ENCODE assay signal across 7 cellular contexts in genomic region chr11:66045177-66045639, GRCh38. TPM values are rescaled to one million over a fixed set of nuclear protein-coding genes. Genes with fewer than 3 reads are reported as not detected.
A peak's percentile ranks its signal among the peaks of the same experiment; 100 is the strongest.
DNase-seq lines count a peak whose midpoint lies in the region; ATAC-seq, FAIRE-seq and TF ChIP-seq lines count a peak whose summit lies in the region.

No MANE protein-coding gene starts in this region.

- peak overlapping the region; percentile 62 for H3K4me3 Mint-ChIP-seq in activated T-cell treated with anti-CD3 and anti-CD28 coated beads, Interleukin-2, amount 50 U/mL, for 24 hours
- H3K4me3 Mint-ChIP-seq in natural killer cell: no peak overlapping the region
- H3K4me3 Mint-ChIP-seq in stimulated activated effector memory CD8-positive, alpha-beta T cell treated with anti-CD3 and anti-CD28 coated beads, Interleukin-12 subunit alpha, Interleukin-12 subunit beta, amount 100 ng/mL, for 72 hours: peak overlapping the region; percentile 71

- peak overlapping the region; percentile 50 for H3K27ac Mint-ChIP-seq in activated T-cell treated with anti-CD3 and anti-CD28 coated beads, Interleukin-2, amount 50 U/mL, for 24 hours
- H3K27ac Mint-ChIP-seq in natural killer cell: peak overlapping the region; percentile 58 to 81
- peak overlapping the region; percentile 88 for H3K27ac Mint-ChIP-seq in stimulated activated effector memory CD8-positive, alpha-beta T cell treated with anti-CD3 and anti-CD28 coated beads, Interleukin-12 subunit alpha, Interleukin-12 subunit beta, amount 100 ng/mL, for 72 hours

- TF ChIP-seq CTCF in GM13976 (IDR thresholded peaks at IDR 0.05; ENCODE audit: borderline replicate concordance, control extremely low read depth, extremely low read depth, insufficient read depth, missing control alignments) (peak; percentile 97), esophagus muscularis mucosa (IDR thresholded peaks at IDR 0.05) (peak; percentile 76 to 97 (median 83)), natural killer cell (IDR thresholded peaks at IDR 0.05) (peak; percentile 91)

- peaks cover 15 to 45% (median 38%) of the 10 kb centered on the region in 4 donors for H3K4me1 ChIP-seq in esophagus muscularis mucosa

- no peak for TF ChIP-seq EP300 in Ishikawa (IDR thresholded peaks at IDR 0.05; ENCODE audit: borderline replicate concordance)
- no peak for TF ChIP-seq EP300 in esophagus muscularis mucosa (IDR thresholded peaks at IDR 0.05)

- TF ChIP-seq POLR2A in esophagus muscularis mucosa (IDR thresholded peaks at IDR 0.05; ENCODE audit: low read depth): no peak

- 22% methylated on average over 5 of the region's 11 CpGs for WGBS in esophagus muscularis mucosa

- TF ChIP-seq RAD21 in Ishikawa (IDR thresholded peaks at IDR 0.05; ENCODE audit: low read depth): peak; percentile 56

- FAIRE-seq in RCC 7860 (lab: Jason Lieb, UNC): no peak

- H3K36me3 Mint-ChIP-seq in activated T-cell treated with anti-CD3 and anti-CD28 coated beads, Interleukin-2, amount 50 U/mL, for 24 hours (ENCODE audit: low read depth): no peaks in the 10 kb centered on the region
- H3K36me3 Mint-ChIP-seq in natural killer cell: no peaks in the 10 kb centered on the region
- H3K36me3 Mint-ChIP-seq in stimulated activated effector memory CD8-positive, alpha-beta T cell treated with anti-CD3 and anti-CD28 coated beads, Interleukin-12 subunit alpha, Interleukin-12 subunit beta, amount 100 ng/mL, for 72 hours: peaks cover 7% of the 10 kb centered on the region

- intact Hi-C loops in esophagus muscularis mucosa (cut with DNase I): no loop called here
- intact Hi-C loops in natural killer cell (cut with micrococcal nuclease): no loop called here

- H3K36me3 ChIP-seq in esophagus muscularis mucosa: peaks cover 0 to 6% (median 0%) of the 10 kb centered on the region in 4 donors

- DNase-seq in GM13976 (ENCODE audit: low spot score) (peak; percentile 92), RCC 7860 (ENCODE audit: low spot score) (peak; percentile 32), esophagus muscularis mucosa (ENCODE audit: extremely low spot score) (peak; percentile 93), natural killer cell (peak; percentile 77)
- peak; percentile 88 for DNase-seq in activated T-cell treated with anti-CD3 and anti-CD28 coated beads, Interleukin-2, amount 50 U/mL, for 24 hours
- DNase-seq in stimulated activated effector memory CD8-positive, alpha-beta T cell treated with anti-CD3 and anti-CD28 coated beads, Interleukin-12 subunit alpha, Interleukin-12 subunit beta, amount 100 ng/mL, for 72 hours (ENCODE audit: low spot score in 2 of 2): peak; percentile 92 to 93

- no peaks in the 10 kb centered on the region for H3K9me3 ChIP-seq in esophagus muscularis mucosa

- H3K27me3 Mint-ChIP-seq in activated T-cell treated with anti-CD3 and anti-CD28 coated beads, Interleukin-2, amount 50 U/mL, for 24 hours: peaks cover 14% of the 10 kb centered on the region
- H3K27me3 Mint-ChIP-seq in natural killer cell (ENCODE audit: low read depth in 2 of 2): peaks cover 0 to 11% of the 10 kb centered on the region in 2 donors

- H3K4me1 Mint-ChIP-seq in activated T-cell treated with anti-CD3 and anti-CD28 coated beads, Interleukin-2, amount 50 U/mL, for 24 hours (ENCODE audit: low read depth): peaks cover 25% of the 10 kb centered on the region
- peaks cover 12% of the 10 kb centered on the region in 2 donors for H3K4me1 Mint-ChIP-seq in natural killer cell
- H3K4me1 Mint-ChIP-seq in stimulated activated effector memory CD8-positive, alpha-beta T cell treated with anti-CD3 and anti-CD28 coated beads, Interleukin-12 subunit alpha, Interleukin-12 subunit beta, amount 100 ng/mL, for 72 hours: peaks cover 25% of the 10 kb centered on the region

- no peaks in the 10 kb centered on the region for H3K9me3 Mint-ChIP-seq in activated T-cell treated with anti-CD3 and anti-CD28 coated beads, Interleukin-2, amount 50 U/mL, for 24 hours
- no peaks in the 10 kb centered on the region for H3K9me3 Mint-ChIP-seq in natural killer cell
- H3K9me3 Mint-ChIP-seq in stimulated activated effector memory CD8-positive, alpha-beta T cell treated with anti-CD3 and anti-CD28 coated beads, Interleukin-12 subunit alpha, Interleukin-12 subunit beta, amount 100 ng/mL, for 72 hours: no peaks in the 10 kb centered on the region

- no peak overlapping the region for H3K4me3 ChIP-seq in esophagus muscularis mucosa

- peak; percentile 86 to 96 (median 90) for ATAC-seq in natural killer cell
- peak; percentile 90 for ATAC-seq in stimulated activated effector memory CD8-positive, alpha-beta T cell treated with anti-CD3 and anti-CD28 coated beads, Interleukin-12 subunit alpha, Interleukin-12 subunit beta, amount 100 ng/mL, for 72 hours

- in situ Hi-C loops in GM13976 (cut with MboI; ENCODE audit: low sequenced_read_pairs, unreplicated experiment): no loop called here

- H3K27ac ChIP-seq in esophagus muscularis mucosa (replicated peaks in 1 of 4): no peak overlapping the region

- H3K27me3 ChIP-seq in esophagus muscularis mucosa: peaks cover 0 to 18% (median 3%) of the 10 kb centered on the region in 4 donors

TF ChIP-seq in Ishikawa, 13 proteins besides CTCF, POLR2A, EP300 and RAD21:
- TF ChIP-seq ZBTB7A (IDR thresholded peaks at IDR 0.05; ENCODE audit: low read depth) (peak; percentile 94), USF1 (IDR thresholded peaks at IDR 0.05) (no peak), NFIC (IDR thresholded peaks at IDR 0.05) (no peak), TEAD4 (IDR thresholded peaks at IDR 0.05) (no peak)

RNA-seq across cellular contexts. Expression of gene GAL3ST3, which starts 3.8 kb away (rescaled TPM):
- 1 to 10 TPM in 3 of 4 donors, under 1 TPM in 1; 0.83 to 7.4 (median 3.3) TPM for total RNA-seq in esophagus muscularis mucosa
- not detected for total RNA-seq in natural killer cell

RNA-seq across cellular contexts. Expression of gene SF3B2, which starts 7.0 kb away (rescaled TPM):
- 100 to 1,000 TPM; 117 to 160 (median 137) TPM for total RNA-seq in esophagus muscularis mucosa
- 100 to 1,000 TPM; 249 to 269 (median 253) TPM for total RNA-seq in natural killer cell

RNA-seq across cellular contexts. Expression of gene CATSPER1, which starts 18.9 kb away (rescaled TPM):
- total RNA-seq in esophagus muscularis mucosa: under 1 TPM in 1 of 4 donors, not detected in 3; 0.52 TPM
- total RNA-seq in natural killer cell: 10 to 100 TPM; 12.2 to 16.9 (median 13.3) TPM

RNA-seq across cellular contexts. Expression of gene PACS1, which starts 24.9 kb away (rescaled TPM):
- total RNA-seq in esophagus muscularis mucosa: 10 to 100 TPM; 37.1 to 97.8 (median 54.3) TPM
- 100 to 1,000 TPM; 176 to 204 (median 186) TPM for total RNA-seq in natural killer cell

RNA-seq across cellular contexts. Expression of gene CST6, which starts 33.4 kb away (rescaled TPM):
- total RNA-seq in esophagus muscularis mucosa (not detected), natural killer cell (not detected)

Comparison
In these comparisons a context has a peak if more than half of its experiments do, and no peak if none do; other contexts are left out.
1. DNase-seq: peak in every context shown above with its lines; median percentile 93 in esophagus muscularis mucosa; 92 in stimulated activated effector memory CD8-positive, alpha-beta T cell treated with anti-CD3 and anti-CD28 coated beads, Interleukin-12 subunit alpha, Interleukin-12 subunit beta, amount 100 ng/mL, for 72 hours; 92 in GM13976; 88 in activated T-cell treated with anti-CD3 and anti-CD28 coated beads, Interleukin-2, amount 50 U/mL, for 24 hours; 77 in natural killer cell; 32 in RCC 7860.
2. RNA of gene CATSPER1, which starts 18.9 kb away (total RNA-seq): 12.2 to 16.9 TPM in natural killer cell; 0.52 TPM in esophagus muscularis mucosa; every median in the first group is over 4 times any median in the second.
3. Peak in every context shown above with its lines, with median percentiles within 50 percentile points of each other: CTCF ChIP-seq and H3K27ac Mint-ChIP-seq.